ENCODE assay signal across 15 cellular contexts in genomic region chr14:31505411-31505810, GRCh38. TPM values are rescaled to one million over a fixed set of nuclear protein-coding genes. Genes with fewer than 3 reads are reported as not detected.
DNase-seq lines count a peak whose midpoint lies in the region; ATAC-seq and TF ChIP-seq lines count a peak whose summit lies in the region.
"Had no signal": no experiment of that assay in that cellular context is flagged by ENCODE, and none has a peak within 500 bp of the region (broad histone marks: within the 10 kb centered on the region; RNA-seq: fewer than 3 reads in every experiment).

No MANE protein-coding gene starts in this region.

- H3K79me2 ChIP-seq in GM23248 (ENCODE audit: insufficient read depth) = no peaks in the 10 kb centered on the region

- peaks cover 17% of the 10 kb centered on the region for H3K4me1 ChIP-seq in GM23248 (ENCODE audit: insufficient read depth)

- H3K9ac ChIP-seq in GM23248 = no peak overlapping the region

- no peaks in the 10 kb centered on the region for H4K20me1 ChIP-seq in GM23248 (ENCODE audit: insufficient read depth)

- whole genome bisulfite sequencing in GM23248 (ENCODE audit: low coverage in 1 of 2, low lambda C conversion rate in 2 of 2, missing lambda C conversion rate in 2 of 2), 2 experiments = 0% methylated on average over 1 of the region's 1 CpG

- H2AFZ ChIP-seq in GM23248 = peak overlapping the region; percentile 52; the same call in 1 of the 2 replicates

- H3F3A ChIP-seq in GM23248 (ENCODE audit: insufficient read depth) = peaks cover 21% of the 10 kb centered on the region

- CTCF ChIA-PET in HEK293T (lab: Yijun Ruan, JAX) = interaction anchor here (0.6 kb wide), 1 partner anchor 693 kb away, joined by 4 read pairs; no protein-coding TSS in a partner anchor

- H3K9me2 ChIP-seq in GM23248 (ENCODE audit: insufficient read depth) = no peaks in the 10 kb centered on the region

- H3K9me3 ChIP-seq in GM23248 (ENCODE audit: low read depth) = no peaks in the 10 kb centered on the region

- no peak for ATAC-seq in HG02759 (IDR thresholded peaks at IDR 0.05; ENCODE audit: unreplicated experiment)

- H3K27me3 ChIP-seq in GM23248 (replicated peaks; ENCODE audit: insufficient read depth) = no peaks in the 10 kb centered on the region

- peak overlapping the region; percentile 11; the same call in 1 of the 2 replicates for H3K27ac ChIP-seq in GM23248

- TF ChIP-seq CTCF in cardiac fibroblast (IDR thresholded peaks at IDR 0.05; ENCODE audit: low read depth, low read length) = no peak

- H3K4me2 ChIP-seq in GM23248 (ENCODE audit: unreplicated experiment) = peak overlapping the region; percentile 52

- POLR2A ChIA-PET in HEK293T (lab: Yijun Ruan, JAX) = no interaction called here

- DNase-seq in GM23248 (peak; percentile 64), cardiac fibroblast (ENCODE audit: low read depth in 2 of 2) (peak; percentile 68 to 78), hepatic stellate cell (ENCODE audit: low spot score) (peak; percentile 41), stromal cell of bone marrow (ENCODE audit: low read depth) (peak; percentile 36), HEK293T (ENCODE audit: extremely low spot score) (no peak), NOMO-1 (lab: John Stamatoyannopoulos, UW; ENCODE audit: unreplicated experiment in 2 of 2) (no peak), NCI-H2196 (lab: John Stamatoyannopoulos, UW; ENCODE audit: unreplicated experiment) (no peak)
- DNase-seq: activated CD4-positive, alpha-beta T cell treated with anti-CD3 and anti-CD28 coated beads, Interleukin-2, amount 10 ng/mL, durations not matched to agents 24 days and 14 days; NCI-H2107; OCI-M1; substantia nigra had no signal

- in situ Hi-C loops in GM23248 (cut with MboI) = no loop called here

- H3K36me3 ChIP-seq in GM23248 (ENCODE audit: low read depth) = no peaks in the 10 kb centered on the region

- peak overlapping the region; percentile 14 for H3K4me3 ChIP-seq in GM23248
- H3K4me3 ChIP-seq in cardiac fibroblast (replicated peaks in 1 of 2; ENCODE audit: low read depth in 2 of 2, low read length in 2 of 2) = no peak overlapping the region

TF ChIP-seq in HEK293T, 16 proteins besides CTCF, POLR2A, EP300 and RAD21:
- TF ChIP-seq CTBP1 (IDR thresholded peaks at IDR 0.05; ENCODE audit: borderline replicate concordance) (no peak), ZNF384 (IDR thresholded peaks at IDR 0.05) (no peak), SP1 (IDR thresholded peaks at IDR 0.05) (no peak), ARNT (IDR thresholded peaks at IDR 0.05) (no peak), LEF1 (IDR thresholded peaks at IDR 0.05; ENCODE audit: borderline replicate concordance) (no peak)

RNA-seq across cellular contexts. Expression of gene GPR33, which starts 17.6 kb away (rescaled TPM):
- total RNA-seq in GM23248 (2014; rRNA removed; shearing (Covaris generic)) = not detected in 2 replicates
- not detected in 2 replicates for polyA plus RNA-seq in GM23248 (2016; fragmentation: Nextera tagmentation; extraction: Ambion mirVana)
- total RNA-seq: activated CD4-positive, alpha-beta T cell treated with anti-CD3 and anti-CD28 coated beads, Interleukin-2, amount 10 ng/mL, durations not matched to agents 24 days and 14 days; bronchial epithelial cell; skeletal muscle tissue; T-helper 1 cell treated with Interleukin-12 subunit alpha and Interleukin-12 subunit beta and Interleukin-4 antibody, amounts not matched to agents 30 ng/mL and 1 ng/mL, for 36 hours had no signal

RNA-seq across cellular contexts. Expression of gene DTD2, which starts 48.1 kb away (rescaled TPM):
- 21.2 and 54.4 TPM in 2 replicates for total RNA-seq in GM23248 (2014; rRNA removed; shearing (Covaris generic))
- polyA plus RNA-seq in GM23248 (2016; fragmentation: Nextera tagmentation; extraction: Ambion mirVana) = 12.1 and 13.4 TPM in 2 replicates

RNA-seq across cellular contexts. Expression of gene NUBPL, which starts 55.8 kb away (rescaled TPM):
- total RNA-seq in GM23248 (2014; rRNA removed; shearing (Covaris generic)) = 10.0 and 11.5 TPM in 2 replicates
- polyA plus RNA-seq in GM23248 (2016; fragmentation: Nextera tagmentation; extraction: Ambion mirVana) = 9.0 and 9.8 TPM in 2 replicates

Comparison
In these comparisons a context has a peak if more than half of its experiments do, and no peak if none do; other contexts are left out.
1. DNase-seq: peak in GM23248 (single experiment), cardiac fibroblast (2 of 2), hepatic stellate cell (single experiment) and stromal cell of bone marrow (single experiment); none in HEK293T (single experiment), NOMO-1 (0 of 2) and NCI-H2196 (single experiment).